ENCODE assay signal across 2 cellular contexts in the genomic region with DNA sequence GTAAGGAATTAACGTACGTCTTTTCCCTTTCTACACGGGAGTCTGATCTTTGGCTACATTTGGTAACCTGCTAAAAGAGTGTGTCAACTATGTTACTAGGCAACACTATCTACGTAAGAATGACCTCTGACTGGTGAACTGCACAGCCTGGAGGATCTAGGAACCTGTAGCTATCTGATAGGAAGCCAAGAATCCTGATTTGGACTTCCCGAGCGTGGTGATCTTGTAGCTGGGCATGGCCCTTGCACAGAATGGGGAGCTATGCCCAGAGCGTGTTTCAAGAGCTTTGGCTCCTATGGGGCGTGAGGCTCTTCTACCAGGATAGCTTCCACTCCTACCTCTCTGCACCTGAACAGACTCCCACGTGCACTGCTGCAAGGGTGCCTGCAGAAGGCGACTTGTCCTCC.
TF ChIP-seq lines count a peak whose summit lies in the region.

No MANE protein-coding gene starts in this region.

TF ChIP-seq in HEK293, 187 proteins besides CTCF, POLR2A, EP300 and RAD21 (continued from another document):
- TF ChIP-seq, protein P1, sequence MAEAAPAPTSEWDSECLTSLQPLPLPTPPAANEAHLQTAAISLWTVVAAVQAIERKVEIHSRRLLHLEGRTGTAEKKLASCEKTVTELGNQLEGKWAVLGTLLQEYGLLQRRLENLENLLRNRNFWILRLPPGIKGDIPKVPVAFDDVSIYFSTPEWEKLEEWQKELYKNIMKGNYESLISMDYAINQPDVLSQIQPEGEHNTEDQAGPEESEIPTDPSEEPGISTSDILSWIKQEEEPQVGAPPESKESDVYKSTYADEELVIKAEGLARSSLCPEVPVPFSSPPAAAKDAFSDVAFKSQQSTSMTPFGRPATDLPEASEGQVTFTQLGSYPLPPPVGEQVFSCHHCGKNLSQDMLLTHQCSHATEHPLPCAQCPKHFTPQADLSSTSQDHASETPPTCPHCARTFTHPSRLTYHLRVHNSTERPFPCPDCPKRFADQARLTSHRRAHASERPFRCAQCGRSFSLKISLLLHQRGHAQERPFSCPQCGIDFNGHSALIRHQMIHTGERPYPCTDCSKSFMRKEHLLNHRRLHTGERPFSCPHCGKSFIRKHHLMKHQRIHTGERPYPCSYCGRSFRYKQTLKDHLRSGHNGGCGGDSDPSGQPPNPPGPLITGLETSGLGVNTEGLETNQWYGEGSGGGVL (tag by site-specific recombination; IDR thresholded peaks at IDR 0.05), result no peak
- TF ChIP-seq ZNF341 (tag by site-specific recombination; IDR thresholded peaks at IDR 0.05; ENCODE audit: low read depth) (peak; percentile 55), KLF1 (tag by site-specific recombination; IDR thresholded peaks at IDR 0.05) (no peak), FEZF1 (tag by site-specific recombination; IDR thresholded peaks at IDR 0.05) (peak; percentile 44; the same call in 1 of the 2 replicates), ZBTB21 (tag by site-specific recombination; IDR thresholded peaks at IDR 0.05) (no peak)

TF ChIP-seq in WTC11, 78 proteins besides CTCF, POLR2A, EP300 and RAD21 (continued from another document):
- TF ChIP-seq, protein P2, sequence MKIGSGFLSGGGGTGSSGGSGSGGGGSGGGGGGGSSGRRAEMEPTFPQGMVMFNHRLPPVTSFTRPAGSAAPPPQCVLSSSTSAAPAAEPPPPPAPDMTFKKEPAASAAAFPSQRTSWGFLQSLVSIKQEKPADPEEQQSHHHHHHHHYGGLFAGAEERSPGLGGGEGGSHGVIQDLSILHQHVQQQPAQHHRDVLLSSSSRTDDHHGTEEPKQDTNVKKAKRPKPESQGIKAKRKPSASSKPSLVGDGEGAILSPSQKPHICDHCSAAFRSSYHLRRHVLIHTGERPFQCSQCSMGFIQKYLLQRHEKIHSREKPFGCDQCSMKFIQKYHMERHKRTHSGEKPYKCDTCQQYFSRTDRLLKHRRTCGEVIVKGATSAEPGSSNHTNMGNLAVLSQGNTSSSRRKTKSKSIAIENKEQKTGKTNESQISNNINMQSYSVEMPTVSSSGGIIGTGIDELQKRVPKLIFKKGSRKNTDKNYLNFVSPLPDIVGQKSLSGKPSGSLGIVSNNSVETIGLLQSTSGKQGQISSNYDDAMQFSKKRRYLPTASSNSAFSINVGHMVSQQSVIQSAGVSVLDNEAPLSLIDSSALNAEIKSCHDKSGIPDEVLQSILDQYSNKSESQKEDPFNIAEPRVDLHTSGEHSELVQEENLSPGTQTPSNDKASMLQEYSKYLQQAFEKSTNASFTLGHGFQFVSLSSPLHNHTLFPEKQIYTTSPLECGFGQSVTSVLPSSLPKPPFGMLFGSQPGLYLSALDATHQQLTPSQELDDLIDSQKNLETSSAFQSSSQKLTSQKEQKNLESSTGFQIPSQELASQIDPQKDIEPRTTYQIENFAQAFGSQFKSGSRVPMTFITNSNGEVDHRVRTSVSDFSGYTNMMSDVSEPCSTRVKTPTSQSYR (CRISPR knock-in tag; IDR thresholded peaks at IDR 0.05), result no peak
- no peak for TF ChIP-seq TP53 (CRISPR knock-in tag; IDR thresholded peaks at IDR 0.05)
- TF ChIP-seq, protein P3, sequence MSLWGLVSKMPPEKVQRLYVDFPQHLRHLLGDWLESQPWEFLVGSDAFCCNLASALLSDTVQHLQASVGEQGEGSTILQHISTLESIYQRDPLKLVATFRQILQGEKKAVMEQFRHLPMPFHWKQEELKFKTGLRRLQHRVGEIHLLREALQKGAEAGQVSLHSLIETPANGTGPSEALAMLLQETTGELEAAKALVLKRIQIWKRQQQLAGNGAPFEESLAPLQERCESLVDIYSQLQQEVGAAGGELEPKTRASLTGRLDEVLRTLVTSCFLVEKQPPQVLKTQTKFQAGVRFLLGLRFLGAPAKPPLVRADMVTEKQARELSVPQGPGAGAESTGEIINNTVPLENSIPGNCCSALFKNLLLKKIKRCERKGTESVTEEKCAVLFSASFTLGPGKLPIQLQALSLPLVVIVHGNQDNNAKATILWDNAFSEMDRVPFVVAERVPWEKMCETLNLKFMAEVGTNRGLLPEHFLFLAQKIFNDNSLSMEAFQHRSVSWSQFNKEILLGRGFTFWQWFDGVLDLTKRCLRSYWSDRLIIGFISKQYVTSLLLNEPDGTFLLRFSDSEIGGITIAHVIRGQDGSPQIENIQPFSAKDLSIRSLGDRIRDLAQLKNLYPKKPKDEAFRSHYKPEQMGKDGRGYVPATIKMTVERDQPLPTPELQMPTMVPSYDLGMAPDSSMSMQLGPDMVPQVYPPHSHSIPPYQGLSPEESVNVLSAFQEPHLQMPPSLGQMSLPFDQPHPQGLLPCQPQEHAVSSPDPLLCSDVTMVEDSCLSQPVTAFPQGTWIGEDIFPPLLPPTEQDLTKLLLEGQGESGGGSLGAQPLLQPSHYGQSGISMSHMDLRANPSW (CRISPR knock-in tag; conservative IDR thresholded peaks at IDR 0.05; ENCODE audit: low read depth), result no peak
- TF ChIP-seq ZNF671 (CRISPR knock-in tag; IDR thresholded peaks at IDR 0.05), result no peak
- TF ChIP-seq, protein P4, sequence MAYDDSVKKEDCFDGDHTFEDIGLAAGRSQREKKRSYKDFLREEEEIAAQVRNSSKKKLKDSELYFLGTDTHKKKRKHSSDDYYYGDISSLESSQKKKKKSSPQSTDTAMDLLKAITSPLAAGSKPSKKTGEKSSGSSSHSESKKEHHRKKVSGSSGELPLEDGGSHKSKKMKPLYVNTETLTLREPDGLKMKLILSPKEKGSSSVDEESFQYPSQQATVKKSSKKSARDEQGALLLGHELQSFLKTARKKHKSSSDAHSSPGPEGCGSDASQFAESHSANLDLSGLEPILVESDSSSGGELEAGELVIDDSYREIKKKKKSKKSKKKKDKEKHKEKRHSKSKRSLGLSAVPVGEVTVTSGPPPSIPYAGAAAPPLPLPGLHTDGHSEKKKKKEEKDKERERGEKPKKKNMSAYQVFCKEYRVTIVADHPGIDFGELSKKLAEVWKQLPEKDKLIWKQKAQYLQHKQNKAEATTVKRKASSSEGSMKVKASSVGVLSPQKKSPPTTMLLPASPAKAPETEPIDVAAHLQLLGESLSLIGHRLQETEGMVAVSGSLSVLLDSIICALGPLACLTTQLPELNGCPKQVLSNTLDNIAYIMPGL (CRISPR knock-in tag; IDR thresholded peaks at IDR 0.05), result no peak
- TF ChIP-seq, protein P5, sequence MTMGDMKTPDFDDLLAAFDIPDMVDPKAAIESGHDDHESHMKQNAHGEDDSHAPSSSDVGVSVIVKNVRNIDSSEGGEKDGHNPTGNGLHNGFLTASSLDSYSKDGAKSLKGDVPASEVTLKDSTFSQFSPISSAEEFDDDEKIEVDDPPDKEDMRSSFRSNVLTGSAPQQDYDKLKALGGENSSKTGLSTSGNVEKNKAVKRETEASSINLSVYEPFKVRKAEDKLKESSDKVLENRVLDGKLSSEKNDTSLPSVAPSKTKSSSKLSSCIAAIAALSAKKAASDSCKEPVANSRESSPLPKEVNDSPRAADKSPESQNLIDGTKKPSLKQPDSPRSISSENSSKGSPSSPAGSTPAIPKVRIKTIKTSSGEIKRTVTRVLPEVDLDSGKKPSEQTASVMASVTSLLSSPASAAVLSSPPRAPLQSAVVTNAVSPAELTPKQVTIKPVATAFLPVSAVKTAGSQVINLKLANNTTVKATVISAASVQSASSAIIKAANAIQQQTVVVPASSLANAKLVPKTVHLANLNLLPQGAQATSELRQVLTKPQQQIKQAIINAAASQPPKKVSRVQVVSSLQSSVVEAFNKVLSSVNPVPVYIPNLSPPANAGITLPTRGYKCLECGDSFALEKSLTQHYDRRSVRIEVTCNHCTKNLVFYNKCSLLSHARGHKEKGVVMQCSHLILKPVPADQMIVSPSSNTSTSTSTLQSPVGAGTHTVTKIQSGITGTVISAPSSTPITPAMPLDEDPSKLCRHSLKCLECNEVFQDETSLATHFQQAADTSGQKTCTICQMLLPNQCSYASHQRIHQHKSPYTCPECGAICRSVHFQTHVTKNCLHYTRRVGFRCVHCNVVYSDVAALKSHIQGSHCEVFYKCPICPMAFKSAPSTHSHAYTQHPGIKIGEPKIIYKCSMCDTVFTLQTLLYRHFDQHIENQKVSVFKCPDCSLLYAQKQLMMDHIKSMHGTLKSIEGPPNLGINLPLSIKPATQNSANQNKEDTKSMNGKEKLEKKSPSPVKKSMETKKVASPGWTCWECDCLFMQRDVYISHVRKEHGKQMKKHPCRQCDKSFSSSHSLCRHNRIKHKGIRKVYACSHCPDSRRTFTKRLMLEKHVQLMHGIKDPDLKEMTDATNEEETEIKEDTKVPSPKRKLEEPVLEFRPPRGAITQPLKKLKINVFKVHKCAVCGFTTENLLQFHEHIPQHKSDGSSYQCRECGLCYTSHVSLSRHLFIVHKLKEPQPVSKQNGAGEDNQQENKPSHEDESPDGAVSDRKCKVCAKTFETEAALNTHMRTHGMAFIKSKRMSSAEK (CRISPR knock-in tag; IDR thresholded peaks at IDR 0.05; ENCODE audit: borderline replicate concordance), result no peak
- TF ChIP-seq NFATC4 (CRISPR knock-in tag; IDR thresholded peaks at IDR 0.05), result no peak
